Comparison of ENCODE assay signal across 8 cellular contexts in genomic region chrX:71282514-71283408, GRCh38. TPM values are rescaled to one million over a fixed set of nuclear protein-coding genes. Genes with fewer than 3 reads are reported as not detected.
DNase-seq lines count a peak whose midpoint lies in the region; ATAC-seq and TF ChIP-seq lines count a peak whose summit lies in the region.

No MANE protein-coding gene starts in this region.

- ATAC-seq in GM18873 (IDR thresholded peaks at IDR 0.05; ENCODE audit: low FRiP score, unreplicated experiment) (peak; percentile 5), HG03175 (IDR thresholded peaks at IDR 0.05; ENCODE audit: unreplicated experiment) (peak; percentile 24), lower lobe of right lung (peak; percentile 82 to 84)

- H3K4me1 ChIP-seq in lower lobe of right lung: peaks cover 20% of the 10 kb centered on the region

- peaks cover 3% of the 10 kb centered on the region for H3K36me3 ChIP-seq in lower lobe of right lung

- H3K27ac ChIP-seq in lower lobe of right lung: peak overlapping the region; percentile 91

- intact Hi-C loops in lower lobe of right lung (cut with DNase I): no loop called here

- TF ChIP-seq CTCF in lower lobe of right lung (IDR thresholded peaks at IDR 0.05): no peak

- peak; percentile 29 for DNase-seq in AG08395 (ENCODE audit: low spot score)
- peak in 4 of 5 donors; percentile 6 to 55 (median 17) for DNase-seq in T-helper 1 cell
- peak; percentile 49 for DNase-seq in central memory CD4-positive, alpha-beta T cell
- DNase-seq in lower lobe of right lung: no peak
- peak; percentile 7 to 62 for DNase-seq in stimulated activated CD8-positive, alpha-beta memory T cell treated with anti-CD3 and anti-CD28 coated beads, Interleukin-7, amount 100 ng/mL, for 48 hours (ENCODE audit: extremely low read depth in 1 of 2, low read depth in 1 of 2)
- DNase-seq in NCI-H526 (lab: John Stamatoyannopoulos, UW): no peak

- no peaks in the 10 kb centered on the region for H3K27me3 ChIP-seq in lower lobe of right lung (ENCODE audit: low read depth)

- peak overlapping the region; percentile 64 for H3K4me3 ChIP-seq in lower lobe of right lung

- H3K9me3 ChIP-seq in lower lobe of right lung: no peaks in the 10 kb centered on the region

RNA-seq across cellular contexts. Expression of gene NONO, which starts 0.7 kb away (rescaled TPM):
- total RNA-seq in lower lobe of right lung: 233 TPM

RNA-seq across cellular contexts. Expression of gene ITGB1BP2, which starts 18.8 kb away (rescaled TPM):
- total RNA-seq in lower lobe of right lung: 1.4 TPM

RNA-seq across cellular contexts. Expression of gene ZMYM3, which starts 28.8 kb away (rescaled TPM):
- total RNA-seq in lower lobe of right lung: 23.2 TPM

RNA-seq across cellular contexts. Expression of gene GJB1, which starts 59.7 kb away (rescaled TPM):
- total RNA-seq in lower lobe of right lung: 1.7 TPM

Comparison
In these comparisons a context has a peak if more than half of its experiments do, and no peak if none do; other contexts are left out.
1. DNase-seq: peak in AG08395 (single experiment), T-helper 1 cell (4 of 5), central memory CD4-positive, alpha-beta T cell (single experiment) and stimulated activated CD8-positive, alpha-beta memory T cell treated with anti-CD3 and anti-CD28 coated beads, Interleukin-7, amount 100 ng/mL, for 48 hours (2 of 2); none in lower lobe of right lung (single experiment) and NCI-H526 (0 of 2).
2. ATAC-seq: peak in every context shown above with its lines; median percentile 83 in lower lobe of right lung; 24 in HG03175; 5 in GM18873.